3 cellular contexts compared by ENCODE assay signal in the genomic region with DNA sequence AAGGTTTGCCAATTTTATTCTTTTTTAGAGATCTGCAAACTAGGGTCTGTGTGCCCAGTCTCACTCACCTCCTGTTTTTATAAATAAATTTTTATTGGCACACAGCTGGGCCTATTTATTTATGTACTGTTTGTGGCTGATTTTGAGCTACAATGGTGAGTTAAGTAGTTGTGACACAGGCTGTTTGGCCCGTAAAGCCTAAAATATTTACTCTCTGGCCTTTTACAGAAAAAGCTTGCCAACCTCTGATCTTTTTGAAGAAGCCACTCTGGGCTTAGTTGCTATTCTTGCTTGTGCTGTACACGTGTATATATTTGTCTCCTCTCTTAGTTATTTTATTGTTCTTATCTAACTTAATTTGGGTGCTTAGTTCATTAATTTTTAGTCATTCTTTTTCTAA.
TF ChIP-seq lines count a peak whose summit lies in the region.

No MANE protein-coding gene starts in this region.

TF ChIP-seq in liver, 16 proteins besides CTCF, POLR2A, EP300 and RAD21:
- TF ChIP-seq REST (IDR thresholded peaks at IDR 0.05), result no peak
- TF ChIP-seq FOXA1 (IDR thresholded peaks at IDR 0.05), result no peak
- no peak for TF ChIP-seq FOXA2 (IDR thresholded peaks at IDR 0.05)
- TF ChIP-seq RXRA (IDR thresholded peaks at IDR 0.05), result peak; percentile 38 to 41
- TF ChIP-seq YY1 (IDR thresholded peaks at IDR 0.05), result peak; percentile 28
- peak; percentile 16 for TF ChIP-seq MAX (IDR thresholded peaks at IDR 0.05)
- TF ChIP-seq, protein P1, sequence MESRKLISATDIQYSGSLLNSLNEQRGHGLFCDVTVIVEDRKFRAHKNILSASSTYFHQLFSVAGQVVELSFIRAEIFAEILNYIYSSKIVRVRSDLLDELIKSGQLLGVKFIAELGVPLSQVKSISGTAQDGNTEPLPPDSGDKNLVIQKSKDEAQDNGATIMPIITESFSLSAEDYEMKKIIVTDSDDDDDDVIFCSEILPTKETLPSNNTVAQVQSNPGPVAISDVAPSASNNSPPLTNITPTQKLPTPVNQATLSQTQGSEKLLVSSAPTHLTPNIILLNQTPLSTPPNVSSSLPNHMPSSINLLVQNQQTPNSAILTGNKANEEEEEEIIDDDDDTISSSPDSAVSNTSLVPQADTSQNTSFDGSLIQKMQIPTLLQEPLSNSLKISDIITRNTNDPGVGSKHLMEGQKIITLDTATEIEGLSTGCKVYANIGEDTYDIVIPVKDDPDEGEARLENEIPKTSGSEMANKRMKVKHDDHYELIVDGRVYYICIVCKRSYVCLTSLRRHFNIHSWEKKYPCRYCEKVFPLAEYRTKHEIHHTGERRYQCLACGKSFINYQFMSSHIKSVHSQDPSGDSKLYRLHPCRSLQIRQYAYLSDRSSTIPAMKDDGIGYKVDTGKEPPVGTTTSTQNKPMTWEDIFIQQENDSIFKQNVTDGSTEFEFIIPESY (IDR thresholded peaks at IDR 0.05), result peak; percentile 20
- TF ChIP-seq HNF4A (conservative IDR thresholded peaks at IDR 0.05), result peak; percentile 31 to 51
- TF ChIP-seq, protein P2, sequence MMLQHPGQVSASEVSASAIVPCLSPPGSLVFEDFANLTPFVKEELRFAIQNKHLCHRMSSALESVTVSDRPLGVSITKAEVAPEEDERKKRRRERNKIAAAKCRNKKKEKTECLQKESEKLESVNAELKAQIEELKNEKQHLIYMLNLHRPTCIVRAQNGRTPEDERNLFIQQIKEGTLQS (IDR thresholded peaks at IDR 0.05), result no peak
- TF ChIP-seq SP1 (IDR thresholded peaks at IDR 0.05), result peak; percentile 32
- no peak for TF ChIP-seq JUND (IDR thresholded peaks at IDR 0.05)
- TF ChIP-seq GABPA (IDR thresholded peaks at IDR 0.05 in 1 of 2, conservative IDR thresholded peaks at IDR 0.05 in 1 of 2), result no peak
- TF ChIP-seq NR2F2 (IDR thresholded peaks at IDR 0.05), result no peak
- TF ChIP-seq TAF1 (conservative IDR thresholded peaks at IDR 0.05), result no peak
- no peak for TF ChIP-seq HNF4G (IDR thresholded peaks at IDR 0.05)
- peak in 1 of 2 donors; percentile 29 for TF ChIP-seq EGR1 (IDR thresholded peaks at IDR 0.05; ENCODE audit: low read depth in 2 of 2)

TF ChIP-seq in HepG2, 621 proteins besides CTCF, POLR2A, EP300 and RAD21:
- TF ChIP-seq MEIS1 (CRISPR knock-in tag; IDR thresholded peaks at IDR 0.05; ENCODE audit: borderline replicate concordance) (no peak), ZNF24 (IDR thresholded peaks at IDR 0.05) (no peak)
TF ChIP-seq in HepG2: peak in this region for 0.

TF ChIP-seq in GM12878, 131 proteins besides CTCF, POLR2A, EP300 and RAD21:
- TF ChIP-seq, protein P3, sequence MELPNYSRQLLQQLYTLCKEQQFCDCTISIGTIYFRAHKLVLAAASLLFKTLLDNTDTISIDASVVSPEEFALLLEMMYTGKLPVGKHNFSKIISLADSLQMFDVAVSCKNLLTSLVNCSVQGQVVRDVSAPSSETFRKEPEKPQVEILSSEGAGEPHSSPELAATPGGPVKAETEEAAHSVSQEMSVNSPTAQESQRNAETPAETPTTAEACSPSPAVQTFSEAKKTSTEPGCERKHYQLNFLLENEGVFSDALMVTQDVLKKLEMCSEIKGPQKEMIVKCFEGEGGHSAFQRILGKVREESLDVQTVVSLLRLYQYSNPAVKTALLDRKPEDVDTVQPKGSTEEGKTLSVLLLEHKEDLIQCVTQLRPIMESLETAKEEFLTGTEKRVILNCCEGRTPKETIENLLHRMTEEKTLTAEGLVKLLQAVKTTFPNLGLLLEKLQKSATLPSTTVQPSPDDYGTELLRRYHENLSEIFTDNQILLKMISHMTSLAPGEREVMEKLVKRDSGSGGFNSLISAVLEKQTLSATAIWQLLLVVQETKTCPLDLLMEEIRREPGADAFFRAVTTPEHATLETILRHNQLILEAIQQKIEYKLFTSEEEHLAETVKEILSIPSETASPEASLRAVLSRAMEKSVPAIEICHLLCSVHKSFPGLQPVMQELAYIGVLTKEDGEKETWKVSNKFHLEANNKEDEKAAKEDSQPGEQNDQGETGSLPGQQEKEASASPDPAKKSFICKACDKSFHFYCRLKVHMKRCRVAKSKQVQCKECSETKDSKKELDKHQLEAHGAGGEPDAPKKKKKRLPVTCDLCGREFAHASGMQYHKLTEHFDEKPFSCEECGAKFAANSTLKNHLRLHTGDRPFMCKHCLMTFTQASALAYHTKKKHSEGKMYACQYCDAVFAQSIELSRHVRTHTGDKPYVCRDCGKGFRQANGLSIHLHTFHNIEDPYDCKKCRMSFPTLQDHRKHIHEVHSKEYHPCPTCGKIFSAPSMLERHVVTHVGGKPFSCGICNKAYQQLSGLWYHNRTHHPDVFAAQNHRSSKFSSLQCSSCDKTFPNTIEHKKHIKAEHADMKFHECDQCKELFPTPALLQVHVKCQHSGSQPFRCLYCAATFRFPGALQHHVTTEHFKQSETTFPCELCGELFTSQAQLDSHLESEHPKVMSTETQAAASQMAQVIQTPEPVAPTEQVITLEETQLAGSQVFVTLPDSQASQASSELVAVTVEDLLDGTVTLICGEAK (IDR thresholded peaks at IDR 0.05; ENCODE audit: borderline replicate concordance), result 0 out of 2 replicates have a peak, but pooled peaks have one; percentile 32
- TF ChIP-seq, protein P1 (IDR thresholded peaks at IDR 0.05), result no peak
TF ChIP-seq in GM12878: peak in this region for 1.
